8 cellular contexts compared by ENCODE assay signal in the genomic region with DNA sequence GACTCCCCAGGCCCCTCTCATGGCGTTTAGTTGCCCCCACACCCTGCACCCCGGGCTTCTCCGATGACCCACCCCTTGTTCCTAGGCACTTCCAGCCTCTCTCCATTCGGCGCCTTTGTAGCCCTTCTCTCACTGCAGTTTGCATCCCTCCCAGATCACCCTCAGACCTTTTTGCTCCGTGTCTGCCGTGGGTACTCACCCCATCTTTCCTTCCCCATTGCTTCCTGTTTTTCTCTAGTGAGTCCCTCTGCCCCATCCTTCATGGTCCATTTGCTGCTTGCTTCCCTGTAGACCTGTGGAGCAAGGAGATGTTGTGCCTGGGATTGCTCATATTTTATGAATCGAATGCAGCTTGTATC. TPM values are rescaled to one million over a fixed set of nuclear protein-coding genes. Genes with fewer than 3 reads are reported as not detected.
DNase-seq lines count a peak whose midpoint lies in the region; ATAC-seq and TF ChIP-seq lines count a peak whose summit lies in the region.

No MANE protein-coding gene starts in this region.

- H3K56ac ChIP-seq in mesendoderm (ENCODE audit: low read length), result peak overlapping the region; percentile 99

- ATAC-seq in GM18520 (IDR thresholded peaks at IDR 0.05; ENCODE audit: unreplicated experiment), result no peak

- intact Hi-C loops in Caco-2 (cut with micrococcal nuclease; ENCODE audit: unreplicated experiment), result loop anchor here (2.0 to 5.0 kb wide), 2 partner anchors 76 to 226 kb away; partner anchors contain the start of genes KNTC1 and RSRC2
- intact Hi-C loops in breast epithelium (cut with DNase I; ENCODE audit: low total_unique reads), result no loop called here

- peak overlapping the region; percentile 72 for H3K18ac ChIP-seq in mesendoderm (ENCODE audit: low read length)

- H3K4me3 ChIP-seq in Caco-2 (ENCODE audit: low read depth, low read length), result peak overlapping the region; percentile 69
- no peak overlapping the region for H3K4me3 ChIP-seq in KMS-11 (IDR thresholded peaks at IDR 0.05; ENCODE audit: insufficient read depth, low read depth, low read length)
- H3K4me3 ChIP-seq in breast epithelium, result peak overlapping the region; percentile 82 to 95 (median 90)
- peak overlapping the region; percentile 92 for H3K4me3 ChIP-seq in mesendoderm (ENCODE audit: low read length)

- H3K79me1 ChIP-seq in mesendoderm (ENCODE audit: low read length), result peaks cover 14% of the 10 kb centered on the region

- no peak overlapping the region for H3K27ac ChIP-seq in KMS-11
- H3K27ac ChIP-seq in breast epithelium, result peak overlapping the region; percentile 89 to 93
- H3K27ac ChIP-seq in mesendoderm (ENCODE audit: low read depth, low read length), result peak overlapping the region; percentile 89

- no peak overlapping the region for H2BK120ac ChIP-seq in mesendoderm (ENCODE audit: low read depth, low read length)

- H4K5ac ChIP-seq in mesendoderm (ENCODE audit: low read length), result no peak overlapping the region

- H3K27me3 Mint-ChIP-seq in Caco-2 (ENCODE audit: insufficient read depth, unreplicated experiment), result no peaks in the 10 kb centered on the region

- no peak for TF ChIP-seq POLR2A in breast epithelium (IDR thresholded peaks at IDR 0.05)

- no CpG with 5 or more reads among the region's 8 CpGs for WGBS in mesendoderm (ENCODE audit: extremely low coverage, insufficient coverage, low lambda C conversion rate)

- peaks cover 31% of the 10 kb centered on the region for H3K4me1 ChIP-seq in Caco-2
- peaks cover 17% of the 10 kb centered on the region for H3K4me1 ChIP-seq in KMS-11 (ENCODE audit: low read depth, poor library complexity, severe bottlenecking)
- H3K4me1 ChIP-seq in breast epithelium, result peaks cover 5 to 8% of the 10 kb centered on the region in 2 donors
- H3K4me1 ChIP-seq in mesendoderm (ENCODE audit: control insufficient read depth, low read depth, low read length), result peaks cover 7% of the 10 kb centered on the region

- H3K27me3 ChIP-seq in Caco-2 (replicated peaks; ENCODE audit: control insufficient read depth, insufficient read depth, low read length) (no peaks in the 10 kb centered on the region), KMS-11 (ENCODE audit: insufficient read depth, low read depth) (no peaks in the 10 kb centered on the region), breast epithelium (no peaks in the 10 kb centered on the region), mesendoderm (ENCODE audit: insufficient read depth, low read length, poor library complexity) (no peaks in the 10 kb centered on the region)

- no peak overlapping the region for H2BK15ac ChIP-seq in mesendoderm (replicated peaks; ENCODE audit: low read depth)

- no peaks in the 10 kb centered on the region for H4K20me1 ChIP-seq in KMS-11 (ENCODE audit: insufficient read depth)

- no peaks in the 10 kb centered on the region for H3K9me3 Mint-ChIP-seq in Caco-2 (ENCODE audit: unreplicated experiment)

- H3K4me2 ChIP-seq in KMS-11 (peak overlapping the region; percentile 88), mesendoderm (ENCODE audit: low read length) (peak overlapping the region; percentile 95)

- H2AFZ ChIP-seq in KMS-11 (ENCODE audit: low read depth), result peak overlapping the region; percentile 59; the same call in 1 of the 2 replicates

- no peak overlapping the region for H3K23ac ChIP-seq in mesendoderm (ENCODE audit: low read length)

- H3K4me1 Mint-ChIP-seq in Caco-2 (ENCODE audit: low read depth, unreplicated experiment), result peaks cover 34% of the 10 kb centered on the region

- no peak for TF ChIP-seq CTCF in Caco-2 (IDR thresholded peaks at IDR 0.05; ENCODE audit: insufficient read depth in 1 of 2, low read depth in 1 of 2, low read length in 1 of 2, severe bottlenecking in 1 of 2, unreplicated experiment in 1 of 2)
- TF ChIP-seq CTCF in KMS-11 (conservative IDR thresholded peaks at IDR 0.05; ENCODE audit: low read depth, low read length), result no peak
- TF ChIP-seq CTCF in breast epithelium (IDR thresholded peaks at IDR 0.05), result no peak

- H3K36me3 ChIP-seq in Caco-2 (ENCODE audit: control insufficient read depth, insufficient read depth, low read length) (no peaks in the 10 kb centered on the region), KMS-11 (ENCODE audit: insufficient read depth) (peaks cover 7% of the 10 kb centered on the region; the same call in 1 of the 2 replicates), breast epithelium (no peaks in the 10 kb centered on the region), mesendoderm (ENCODE audit: control insufficient read depth, insufficient read depth, low read length) (peaks cover 6% of the 10 kb centered on the region)

- no peak overlapping the region for H3K4ac ChIP-seq in mesendoderm (ENCODE audit: low read depth, low read length)

- peak overlapping the region; percentile 93 for H3K27ac Mint-ChIP-seq in Caco-2 (ENCODE audit: unreplicated experiment)

- H3K9ac ChIP-seq in KMS-11 (peak overlapping the region; percentile 87), mesendoderm (ENCODE audit: low read length) (peak overlapping the region; percentile 99)

- peaks cover 54% of the 10 kb centered on the region for H3K36me3 Mint-ChIP-seq in Caco-2 (ENCODE audit: insufficient read depth, unreplicated experiment)

- peak overlapping the region; percentile 95 for H2AK5ac ChIP-seq in mesendoderm (ENCODE audit: low read length)

- no peaks in the 10 kb centered on the region for H3K9me3 ChIP-seq in Caco-2
- no peaks in the 10 kb centered on the region for H3K9me3 ChIP-seq in breast epithelium

- BruUV-seq in Caco-2 (replicated peaks; lab: Mats Ljungman, UMichigan), result no TSS peak

- H3K79me2 ChIP-seq in KMS-11 (ENCODE audit: insufficient read depth, low read depth), result peaks cover 17% of the 10 kb centered on the region
- H3K79me2 ChIP-seq in mesendoderm (ENCODE audit: control insufficient read depth, insufficient read depth, low read length), result peaks cover 30% of the 10 kb centered on the region

- H4K8ac ChIP-seq in mesendoderm (ENCODE audit: low read depth, low read length), result peak overlapping the region; percentile 3

- H2BK5ac ChIP-seq in mesendoderm (ENCODE audit: low read length), result peak overlapping the region; percentile 57

- POLR2A ChIA-PET in Caco-2 (lab: Charles Lee), result interaction anchor here (0.5 kb wide), 2 partner anchors 213 to 601 kb away, joined by 3 to 6 read pairs; partner anchors contain the start of gene ABCB9

- CTCF ChIA-PET in Caco-2 (lab: Charles Lee), result interaction anchor here (0.9 to 2.1 kb wide), 2 partner anchors 93 to 116 kb away, joined by 3 to 17 read pairs; no protein-coding TSS in a partner anchor

- DNase-seq in Caco-2, result no peak
- no peak for DNase-seq in breast epithelium (ENCODE audit: low spot score in 2 of 2)
- DNase-seq in mesendoderm, result no peak
- no peak for DNase-seq in COLO668 (lab: John Stamatoyannopoulos, UW; ENCODE audit: unreplicated experiment)
- no peak for DNase-seq in NCI-H2107 treated with DMSO at 0.1 percent for 48 hours (lab: John Stamatoyannopoulos, UW; ENCODE audit: unreplicated experiment)
- no peak for DNase-seq in activated CD8-positive, alpha-beta memory T cell treated with anti-CD3 and anti-CD28 coated beads, Interleukin-2, amount 50 U/mL, for 48 hours

- H3K4me3 Mint-ChIP-seq in Caco-2 (ENCODE audit: unreplicated experiment), result peak overlapping the region; percentile 97

RNA-seq across cellular contexts. Expression of gene DENR, which starts 0.6 kb away (rescaled TPM):
- total RNA-seq in Caco-2 (2022) (83.2 and 83.8 TPM in 2 replicates), breast epithelium (10 to 100 TPM; 21.9 to 30.7 (median 28.2) TPM)
- 88.7 TPM for polyA plus RNA-seq in mesendoderm (2013, experiment 1 of 2)
- 88.6 TPM for polyA plus RNA-seq in mesendoderm (2013, experiment 2 of 2)

RNA-seq across cellular contexts. Expression of gene CCDC62, which starts 21.2 kb away (rescaled TPM):
- total RNA-seq in Caco-2 (2022) (0.30 and 1.1 TPM in 2 replicates), breast epithelium (1 to 10 TPM in 1 of 3 donors, under 1 TPM in 2; 0.66 to 1.9 (median 0.73) TPM)
- 0.14 TPM for polyA plus RNA-seq in mesendoderm (2013, experiment 1 of 2)
- polyA plus RNA-seq in mesendoderm (2013, experiment 2 of 2), result 0.15 TPM

RNA-seq across cellular contexts. Expression of gene HCAR1, which starts 22.5 kb away (rescaled TPM):
- total RNA-seq in Caco-2 (2022) (3.7 and 5.2 TPM in 2 replicates), breast epithelium (10 to 100 TPM in 2 of 3 donors, 1 to 10 TPM in 1; 3.2 to 34.0 (median 20.6) TPM)
- polyA plus RNA-seq in mesendoderm (2013, experiment 1 of 2), result 0.04 TPM
- 0.03 TPM for polyA plus RNA-seq in mesendoderm (2013, experiment 2 of 2)

RNA-seq across cellular contexts. Expression of gene HCAR3, which starts 36.6 kb away (rescaled TPM):
- 0.28 and 0.32 TPM in 2 replicates for total RNA-seq in Caco-2 (2022)
- 1 to 10 TPM in 2 of 3 donors, under 1 TPM in 1; 0.96 to 4.8 (median 2.6) TPM for total RNA-seq in breast epithelium
- not detected for polyA plus RNA-seq in mesendoderm (2013, experiment 1 of 2)
- not detected for polyA plus RNA-seq in mesendoderm (2013, experiment 2 of 2)

RNA-seq across cellular contexts. Expression of gene HCAR2, which starts 50.0 kb away (rescaled TPM):
- 0.16 and 0.18 TPM in 2 replicates for total RNA-seq in Caco-2 (2022)
- 10 to 100 TPM in 1 of 3 donors, 1 to 10 TPM in 2; 5.7 to 10.8 (median 6.4) TPM for total RNA-seq in breast epithelium
- polyA plus RNA-seq in mesendoderm (2013, experiment 1 of 2), result not detected
- polyA plus RNA-seq in mesendoderm (2013, experiment 2 of 2), result not detected
